In genomic region chr22:31094741-31095140, GRCh38 we compare ENCODE assay signal across 20 cellular contexts. TPM values are rescaled to one million over a fixed set of nuclear protein-coding genes. Genes with fewer than 3 reads are reported as not detected.
DNase-seq lines count a peak whose midpoint lies in the region; ATAC-seq and TF ChIP-seq lines count a peak whose summit lies in the region.
"Had no signal": no experiment of that assay in that cellular context is flagged by ENCODE, and none has a peak within 500 bp of the region (broad histone marks: within the 10 kb centered on the region; RNA-seq: fewer than 3 reads in every experiment).

No MANE protein-coding gene starts in this region.

- POLR2A ChIA-PET in activated CD8-positive, alpha-beta T cell treated with anti-CD3 and anti-CD28 coated beads, Interleukin-2, amount 10 ng/mL, durations not matched to agents 7 days and 5 days (lab: Charles Lee), result no interaction called here
- POLR2A ChIA-PET in activated CD8-positive, alpha-beta T cell treated with anti-CD3 and anti-CD28 coated beads for 36 hours (lab: Charles Lee), result interaction anchor here (1.1 to 1.3 kb wide), 2 partner anchors 10 to 21 kb away, joined by 3 to 5 read pairs; no protein-coding TSS in a partner anchor

- DNase-seq in right cardiac atrium (peak in 2 of 3 donors; percentile 29 to 43), cardiac septum (ENCODE audit: low spot score) (no peak), fibroblast of gingiva (ENCODE audit: low read depth) (peak; percentile 0), vagina (ENCODE audit: extremely low spot score in 2 of 2) (no peak), SHP77 (lab: John Stamatoyannopoulos, UW) (no peak)
- no peak for DNase-seq in activated CD8-positive, alpha-beta T cell treated with anti-CD3 and anti-CD28 coated beads, Interleukin-2, amount 10 ng/mL, durations not matched to agents 7 days and 5 days
- no peak for DNase-seq in activated CD8-positive, alpha-beta T cell treated with anti-CD3 and anti-CD28 coated beads for 36 hours
- DNase-seq: BE2C, DMS79, GOT3, HCEC 1CT, KG1, NCI-H1105, NCI-H146, NCI-H2081, NCI-H2171, NCI-H524 treated with DMSO at 0.1 percent for 48 hours, NCI-H82 had no signal

- H3K4me1 Mint-ChIP-seq in activated CD8-positive, alpha-beta T cell treated with anti-CD3 and anti-CD28 coated beads, Interleukin-2, amount 10 ng/mL, durations not matched to agents 7 days and 5 days (ENCODE audit: low read depth), result no peaks in the 10 kb centered on the region
- no peaks in the 10 kb centered on the region for H3K4me1 Mint-ChIP-seq in activated CD8-positive, alpha-beta T cell treated with anti-CD3 and anti-CD28 coated beads for 36 hours (ENCODE audit: low read depth)

- intact Hi-C loops in right cardiac atrium (cut with DNase I), result loop anchor here in 2 of 4 donors (5.0 kb wide), 1 partner anchor 53 kb away; no protein-coding TSS in a partner anchor
- intact Hi-C loops in cardiac septum (cut with DNase I), result no loop called here
- intact Hi-C loops in vagina (cut with DNase I), result no loop called here
- intact Hi-C loops in activated CD8-positive, alpha-beta T cell treated with anti-CD3 and anti-CD28 coated beads for 36 hours (cut with micrococcal nuclease), result no loop called here

- H3K27ac ChIP-seq in right cardiac atrium (ENCODE audit: low read length) (no peak overlapping the region), skeletal muscle tissue (ENCODE audit: low read depth, low read length) (peak overlapping the region; percentile 94), vagina (peak overlapping the region; percentile 97)

- no peak for ATAC-seq in right cardiac atrium
- ATAC-seq in activated CD8-positive, alpha-beta T cell treated with anti-CD3 and anti-CD28 coated beads, Interleukin-2, amount 10 ng/mL, durations not matched to agents 7 days and 5 days, result no peak
- no peak for ATAC-seq in activated CD8-positive, alpha-beta T cell treated with anti-CD3 and anti-CD28 coated beads for 36 hours
- ATAC-seq: Panc1 had no signal

- H3K4me3 Mint-ChIP-seq in activated CD8-positive, alpha-beta T cell treated with anti-CD3 and anti-CD28 coated beads, Interleukin-2, amount 10 ng/mL, durations not matched to agents 7 days and 5 days, result no peak overlapping the region
- H3K4me3 Mint-ChIP-seq in activated CD8-positive, alpha-beta T cell treated with anti-CD3 and anti-CD28 coated beads for 36 hours, result no peak overlapping the region

- CTCF ChIA-PET in activated CD8-positive, alpha-beta T cell treated with anti-CD3 and anti-CD28 coated beads, Interleukin-2, amount 10 ng/mL, durations not matched to agents 7 days and 5 days (lab: Charles Lee), result interaction anchor here (0.8 to 1.8 kb wide), 4 partner anchors 10 to 174 kb away, joined by 3 to 10 read pairs (median 3); no protein-coding TSS in a partner anchor
- CTCF ChIA-PET in activated CD8-positive, alpha-beta T cell treated with anti-CD3 and anti-CD28 coated beads for 36 hours (lab: Charles Lee), result interaction anchor here (0.9 to 1.9 kb wide), 2 partner anchors 9 to 36 kb away, joined by 3 to 6 read pairs; no protein-coding TSS in a partner anchor

- TF ChIP-seq POLR2A in vagina (IDR thresholded peaks at IDR 0.05), result no peak

- no peak for TF ChIP-seq CTCF in vagina (IDR thresholded peaks at IDR 0.05)
- TF ChIP-seq CTCF in activated CD8-positive, alpha-beta T cell treated with anti-CD3 and anti-CD28 coated beads for 36 hours (IDR thresholded peaks at IDR 0.05), result no peak

- peaks cover 54 to 76% (median 62%) of the 10 kb centered on the region in 3 donors for H3K36me3 ChIP-seq in skeletal muscle tissue (ENCODE audit: control insufficient read depth in 3 of 3, insufficient read depth in 3 of 3, low read length in 3 of 3)
- H3K36me3 ChIP-seq in vagina, result peaks cover 9 to 85% of the 10 kb centered on the region in 2 donors
- H3K36me3 ChIP-seq: BE2C had no signal

- no peak overlapping the region for H3K27ac Mint-ChIP-seq in activated CD8-positive, alpha-beta T cell treated with anti-CD3 and anti-CD28 coated beads, Interleukin-2, amount 10 ng/mL, durations not matched to agents 7 days and 5 days
- H3K27ac Mint-ChIP-seq in activated CD8-positive, alpha-beta T cell treated with anti-CD3 and anti-CD28 coated beads for 36 hours, result no peak overlapping the region

- no peaks in the 10 kb centered on the region for H3K9me3 Mint-ChIP-seq in activated CD8-positive, alpha-beta T cell treated with anti-CD3 and anti-CD28 coated beads, Interleukin-2, amount 10 ng/mL, durations not matched to agents 7 days and 5 days (ENCODE audit: insufficient read depth)
- H3K9me3 Mint-ChIP-seq in activated CD8-positive, alpha-beta T cell treated with anti-CD3 and anti-CD28 coated beads for 36 hours, result no peaks in the 10 kb centered on the region

- H3K36me3 Mint-ChIP-seq in activated CD8-positive, alpha-beta T cell treated with anti-CD3 and anti-CD28 coated beads, Interleukin-2, amount 10 ng/mL, durations not matched to agents 7 days and 5 days (ENCODE audit: low read depth), result peaks cover 17% of the 10 kb centered on the region
- no peaks in the 10 kb centered on the region for H3K36me3 Mint-ChIP-seq in activated CD8-positive, alpha-beta T cell treated with anti-CD3 and anti-CD28 coated beads for 36 hours (ENCODE audit: low read depth)

- H3K27me3 ChIP-seq in right cardiac atrium (ENCODE audit: control insufficient read depth, insufficient read depth) (no peaks in the 10 kb centered on the region), skeletal muscle tissue (ENCODE audit: control insufficient read depth in 3 of 3, insufficient read depth in 3 of 3, low read length in 3 of 3) (no peaks in the 10 kb centered on the region), vagina (no peaks in the 10 kb centered on the region)
- H3K27me3 ChIP-seq: BE2C had no signal

- no peak overlapping the region for H3K4me3 ChIP-seq in right cardiac atrium (ENCODE audit: low read length)
- H3K4me3 ChIP-seq in skeletal muscle tissue (ENCODE audit: low read length in 3 of 3), result peak overlapping the region; percentile 63 to 83 (median 83)
- no peak overlapping the region for H3K4me3 ChIP-seq in vagina

- H3K27me3 Mint-ChIP-seq in activated CD8-positive, alpha-beta T cell treated with anti-CD3 and anti-CD28 coated beads, Interleukin-2, amount 10 ng/mL, durations not matched to agents 7 days and 5 days (ENCODE audit: low read depth), result no peaks in the 10 kb centered on the region
- H3K27me3 Mint-ChIP-seq in activated CD8-positive, alpha-beta T cell treated with anti-CD3 and anti-CD28 coated beads for 36 hours, result no peaks in the 10 kb centered on the region

- H3K9me3 ChIP-seq in right cardiac atrium (ENCODE audit: control insufficient read depth, low read length), result no peaks in the 10 kb centered on the region
- no peaks in the 10 kb centered on the region for H3K9me3 ChIP-seq in skeletal muscle tissue (ENCODE audit: control insufficient read depth in 3 of 3, low read length in 3 of 3)
- H3K9me3 ChIP-seq in vagina, result no peaks in the 10 kb centered on the region
- H3K9me3 ChIP-seq: BE2C had no signal

- no peaks in the 10 kb centered on the region for H3K4me1 ChIP-seq in right cardiac atrium (ENCODE audit: control insufficient read depth, insufficient read depth, low read length)
- peaks cover 36 to 84% (median 69%) of the 10 kb centered on the region in 3 donors for H3K4me1 ChIP-seq in skeletal muscle tissue (ENCODE audit: control insufficient read depth in 3 of 3, insufficient read depth in 3 of 3, low read length in 3 of 3)
- H3K4me1 ChIP-seq in vagina, result peaks cover 53% of the 10 kb centered on the region
- H3K4me1 ChIP-seq: BE2C had no signal

- peak overlapping the region; percentile 59 to 96 (median 83) for H3K9ac ChIP-seq in skeletal muscle tissue (ENCODE audit: low read depth in 1 of 3, low read length in 3 of 3)

- 92% methylated on average over 7 of the region's 7 CpGs for WGBS in right cardiac atrium

RNA-seq across cellular contexts. Expression of gene SELENOM, which starts 12.6 kb away (rescaled TPM):
- total RNA-seq in right cardiac atrium, result 100 to 1,000 TPM; 167 to 205 (median 176) TPM
- polyA plus RNA-seq in right cardiac atrium, result 219 TPM
- 77.7 TPM for total RNA-seq in cardiac septum
- total RNA-seq in skeletal muscle tissue, result 16.2 TPM
- total RNA-seq in vagina, result 941 TPM
- total RNA-seq in activated CD8-positive, alpha-beta T cell treated with anti-CD3 and anti-CD28 coated beads, Interleukin-2, amount 10 ng/mL, durations not matched to agents 7 days and 5 days, result under 1 TPM; 0.76 to 0.87 TPM
- 1 to 10 TPM; 3.6 to 5.8 TPM for total RNA-seq in activated CD8-positive, alpha-beta T cell treated with anti-CD3 and anti-CD28 coated beads for 36 hours

RNA-seq across cellular contexts. Expression of gene SMTN, which starts 13.6 kb away (rescaled TPM):
- total RNA-seq in right cardiac atrium, result 100 to 1,000 TPM; 156 to 233 (median 217) TPM
- polyA plus RNA-seq in right cardiac atrium, result 192 TPM
- total RNA-seq in cardiac septum, result 128 TPM
- total RNA-seq in skeletal muscle tissue, result 57.9 TPM
- 199 TPM for total RNA-seq in vagina
- total RNA-seq in activated CD8-positive, alpha-beta T cell treated with anti-CD3 and anti-CD28 coated beads, Interleukin-2, amount 10 ng/mL, durations not matched to agents 7 days and 5 days, result 10 to 100 TPM; 51.0 to 61.7 TPM
- 10 to 100 TPM; 32.0 to 36.3 TPM for total RNA-seq in activated CD8-positive, alpha-beta T cell treated with anti-CD3 and anti-CD28 coated beads for 36 hours

RNA-seq across cellular contexts. Expression of gene INPP5J, which starts 28.0 kb away (rescaled TPM):
- 10 to 100 TPM; 28.8 to 62.1 (median 50.7) TPM for total RNA-seq in right cardiac atrium
- 28.9 TPM for polyA plus RNA-seq in right cardiac atrium
- total RNA-seq in cardiac septum, result 13.8 TPM
- total RNA-seq in skeletal muscle tissue, result not detected
- total RNA-seq in vagina, result 5.9 TPM
- not detected for total RNA-seq in activated CD8-positive, alpha-beta T cell treated with anti-CD3 and anti-CD28 coated beads, Interleukin-2, amount 10 ng/mL, durations not matched to agents 7 days and 5 days
- under 1 TPM; 0.09 to 0.29 TPM for total RNA-seq in activated CD8-positive, alpha-beta T cell treated with anti-CD3 and anti-CD28 coated beads for 36 hours

RNA-seq across cellular contexts. Expression of gene PLA2G3, which starts 45.6 kb away (rescaled TPM):
- total RNA-seq in right cardiac atrium (not detected), cardiac septum (not detected), skeletal muscle tissue (not detected), vagina (6.1 TPM)
- not detected for polyA plus RNA-seq in right cardiac atrium
- not detected for total RNA-seq in activated CD8-positive, alpha-beta T cell treated with anti-CD3 and anti-CD28 coated beads, Interleukin-2, amount 10 ng/mL, durations not matched to agents 7 days and 5 days
- not detected for total RNA-seq in activated CD8-positive, alpha-beta T cell treated with anti-CD3 and anti-CD28 coated beads for 36 hours

Comparison
In these comparisons a context has a peak if more than half of its experiments do, and no peak if none do; other contexts are left out.
1. DNase-seq: peak in right cardiac atrium (2 of 3) and fibroblast of gingiva (single experiment); none in cardiac septum (single experiment), vagina (0 of 2), SHP77 (0 of 2), activated CD8-positive, alpha-beta T cell treated with anti-CD3 and anti-CD28 coated beads, Interleukin-2, amount 10 ng/mL, durations not matched to agents 7 days and 5 days (single experiment) and activated CD8-positive, alpha-beta T cell treated with anti-CD3 and anti-CD28 coated beads for 36 hours (single experiment).
2. H3K4me3 ChIP-seq: peak in skeletal muscle tissue (3 of 3); none in right cardiac atrium (single experiment) and vagina (0 of 2).